ENCODE assay signal across 18 cellular contexts in genomic region chr11:131546218-131546895, GRCh38.
DNase-seq lines count a peak whose midpoint lies in the region; ATAC-seq and TF ChIP-seq lines count a peak whose summit lies in the region.
"Had no signal": no experiment of that assay in that cellular context is flagged by ENCODE, and none has a peak within 500 bp of the region (broad histone marks: within the 10 kb centered on the region; RNA-seq: fewer than 3 reads in every experiment).

No MANE protein-coding gene starts in this region.

- no peaks in the 10 kb centered on the region for H4K20me1 ChIP-seq in GM23338 (replicated peaks; ENCODE audit: insufficient read depth)

- TF ChIP-seq CTCF in GM23338 (conservative IDR thresholded peaks at IDR 0.05; ENCODE audit: low read depth in 2 of 2) (no peak), ascending aorta (IDR thresholded peaks at IDR 0.05) (no peak)

- H3K27ac ChIP-seq in GM23338 (ENCODE audit: low read depth) (no peak overlapping the region), ascending aorta (no peak overlapping the region)
- H3K27ac ChIP-seq: pancreas, stomach had no signal

- no peaks in the 10 kb centered on the region for H3K27me3 Mint-ChIP-seq in GM23338 (ENCODE audit: insufficient read depth, low read depth, poor library complexity)
- no peaks in the 10 kb centered on the region for H3K27me3 Mint-ChIP-seq in activated CD4-positive, alpha-beta T cell treated with anti-CD3 and anti-CD28 coated beads, Interleukin-2, amount 10 ng/mL, durations not matched to agents 24 days and 14 days

- H3K36me3 Mint-ChIP-seq in GM23338 (ENCODE audit: low read depth), result no peaks in the 10 kb centered on the region; the same call in 2 of the 3 replicates
- no peaks in the 10 kb centered on the region for H3K36me3 Mint-ChIP-seq in activated CD4-positive, alpha-beta T cell treated with anti-CD3 and anti-CD28 coated beads, Interleukin-2, amount 10 ng/mL, durations not matched to agents 24 days and 14 days (ENCODE audit: low read depth)
- H3K36me3 Mint-ChIP-seq: immature natural killer cell had no signal

- H3K36me3 ChIP-seq in GM23338 (ENCODE audit: insufficient read depth) (0 out of 2 replicates have a peak, but pooled peaks cover under 1% of the 10 kb centered on the region), ascending aorta (no peaks in the 10 kb centered on the region)
- H3K36me3 ChIP-seq: BE2C, pancreas, stomach had no signal

- intact Hi-C loops in ascending aorta (cut with DNase I), result no loop called here
- intact Hi-C loops in activated CD4-positive, alpha-beta T cell treated with anti-CD3 and anti-CD28 coated beads, Interleukin-2, amount 10 ng/mL, durations not matched to agents 24 days and 14 days (cut with micrococcal nuclease), result no loop called here

- no peaks in the 10 kb centered on the region for H3K9me3 ChIP-seq in ascending aorta
- H3K9me3 ChIP-seq: BE2C, pancreas, stomach had no signal

- peaks cover 9% of the 10 kb centered on the region; the same call in 1 of the 2 replicates for H3K4me1 ChIP-seq in GM23338 (ENCODE audit: insufficient read depth)
- no peaks in the 10 kb centered on the region for H3K4me1 ChIP-seq in ascending aorta
- H3K4me1 ChIP-seq: BE2C, pancreas, stomach had no signal

- peak; percentile 26 for DNase-seq in GM23338 (ENCODE audit: low spot score)
- no peak for DNase-seq in ascending aorta (ENCODE audit: low spot score in 2 of 2)
- peak; percentile 55 for DNase-seq in iPS-NIHi7 (ENCODE audit: extremely low spot score)
- DNase-seq in retina, result peak; percentile 85
- no peak for DNase-seq in activated CD4-positive, alpha-beta T cell treated with anti-CD3 and anti-CD28 coated beads, Interleukin-2, amount 10 ng/mL, durations not matched to agents 24 days and 14 days
- no peak for DNase-seq in activated CD8-positive, alpha-beta memory T cell treated with anti-CD3 and anti-CD28 coated beads for 24 hours
- DNase-seq in NCI-H510A treated with DMSO at 0.1 percent for 48 hours (lab: John Stamatoyannopoulos, UW), result no peak
- no peak for DNase-seq in pons (ENCODE audit: low spot score)
- DNase-seq: activated naive CD4-positive, alpha-beta T cell treated with anti-CD3 and anti-CD28 coated beads for 36 hours; BE2C; immature natural killer cell; midbrain; NCI-H1092 treated with DMSO at 0.1 percent for 48 hours; pancreas; SHP77; stomach; T-helper 17 cell had no signal

- no peak overlapping the region for H2AFZ ChIP-seq in GM23338

- H3K27ac Mint-ChIP-seq in GM23338, result no peak overlapping the region
- H3K27ac Mint-ChIP-seq in activated CD4-positive, alpha-beta T cell treated with anti-CD3 and anti-CD28 coated beads, Interleukin-2, amount 10 ng/mL, durations not matched to agents 24 days and 14 days, result no peak overlapping the region
- H3K27ac Mint-ChIP-seq: activated naive CD4-positive, alpha-beta T cell treated with anti-CD3 and anti-CD28 coated beads for 36 hours; immature natural killer cell; T-helper 17 cell had no signal

- H3F3A ChIP-seq in GM23338 (replicated peaks; ENCODE audit: low read depth), result no peaks in the 10 kb centered on the region

- H3K4me1 Mint-ChIP-seq in GM23338, result peaks cover 24% of the 10 kb centered on the region
- no peaks in the 10 kb centered on the region for H3K4me1 Mint-ChIP-seq in activated CD4-positive, alpha-beta T cell treated with anti-CD3 and anti-CD28 coated beads, Interleukin-2, amount 10 ng/mL, durations not matched to agents 24 days and 14 days
- H3K4me1 Mint-ChIP-seq: immature natural killer cell, T-helper 17 cell had no signal

- no peaks in the 10 kb centered on the region for H3K79me2 ChIP-seq in GM23338 (replicated peaks; ENCODE audit: insufficient read depth)

- H3K4me3 ChIP-seq in GM23338, result no peak overlapping the region
- H3K4me3 ChIP-seq in ascending aorta, result peak overlapping the region; percentile 33 to 49
- H3K4me3 ChIP-seq: K562, pancreas had no signal

- H3K4me2 ChIP-seq in GM23338, result no peak overlapping the region

- no peak overlapping the region; the same call in 2 of the 3 replicates for H3K4me3 Mint-ChIP-seq in GM23338
- H3K4me3 Mint-ChIP-seq in activated CD4-positive, alpha-beta T cell treated with anti-CD3 and anti-CD28 coated beads, Interleukin-2, amount 10 ng/mL, durations not matched to agents 24 days and 14 days, result no peak overlapping the region
- H3K4me3 Mint-ChIP-seq: activated naive CD4-positive, alpha-beta T cell treated with anti-CD3 and anti-CD28 coated beads for 36 hours; immature natural killer cell; T-helper 17 cell had no signal

- H3K9me2 ChIP-seq in GM23338 (ENCODE audit: insufficient read depth), result no peaks in the 10 kb centered on the region

- ATAC-seq in GM23338, result peak; percentile 88
- ATAC-seq: K562, pancreas, T-helper 17 cell had no signal

- H3K27me3 ChIP-seq in GM23338 (ENCODE audit: insufficient read depth) (no peaks in the 10 kb centered on the region), ascending aorta (no peaks in the 10 kb centered on the region)
- H3K27me3 ChIP-seq: BE2C had no signal

- H3K9me3 Mint-ChIP-seq in GM23338, result no peaks in the 10 kb centered on the region
- no peaks in the 10 kb centered on the region for H3K9me3 Mint-ChIP-seq in activated CD4-positive, alpha-beta T cell treated with anti-CD3 and anti-CD28 coated beads, Interleukin-2, amount 10 ng/mL, durations not matched to agents 24 days and 14 days

TF ChIP-seq in GM23338, 12 proteins besides CTCF, POLR2A, EP300 and RAD21 (continues in another document):
- no peak for TF ChIP-seq REST (IDR thresholded peaks at IDR 0.05; ENCODE audit: unreplicated experiment)

Comparison
In these comparisons a context has a peak if more than half of its experiments do, and no peak if none do; other contexts are left out.
1. DNase-seq: peak in GM23338 (single experiment), iPS-NIHi7 (single experiment) and retina (single experiment); none in ascending aorta (0 of 2), activated CD4-positive, alpha-beta T cell treated with anti-CD3 and anti-CD28 coated beads, Interleukin-2, amount 10 ng/mL, durations not matched to agents 24 days and 14 days (single experiment), activated CD8-positive, alpha-beta memory T cell treated with anti-CD3 and anti-CD28 coated beads for 24 hours (single experiment), NCI-H510A treated with DMSO at 0.1 percent for 48 hours (single experiment) and pons (single experiment).